26 cellular contexts compared by ENCODE assay signal in genomic region chr3:122456074-122456473, GRCh38. TPM values are rescaled to one million over a fixed set of nuclear protein-coding genes. Genes with fewer than 3 reads are reported as not detected.
A peak's percentile ranks its signal among the peaks of the same experiment; 100 is the strongest.
DNase-seq lines count a peak whose midpoint lies in the region; ATAC-seq, FAIRE-seq and TF ChIP-seq lines count a peak whose summit lies in the region.
"Had no signal": no experiment of that assay in that cellular context is flagged by ENCODE, and none has a peak within 500 bp of the region (broad histone marks: within the 10 kb centered on the region; RNA-seq: fewer than 3 reads in every experiment).

No MANE protein-coding gene starts in this region.

- H3K36me3 ChIP-seq in liver (ENCODE audit: control insufficient read depth in 4 of 4, insufficient read depth in 3 of 4, low read depth in 1 of 4, low read length in 3 of 4), result peaks cover 2 to 24% (median 6%) of the 10 kb centered on the region in 4 donors
- peaks cover 6 to 8% of the 10 kb centered on the region in 2 donors for H3K36me3 ChIP-seq in small intestine (ENCODE audit: control insufficient read depth in 2 of 2, insufficient read depth in 2 of 2, low read length in 2 of 2)

- intact Hi-C loops in activated CD8-positive, alpha-beta T cell treated with anti-CD3 and anti-CD28 coated beads for 36 hours (cut with micrococcal nuclease), result no loop called here

- no peaks in the 10 kb centered on the region for H3K9me3 Mint-ChIP-seq in activated CD8-positive, alpha-beta T cell treated with anti-CD3 and anti-CD28 coated beads for 36 hours
- no peaks in the 10 kb centered on the region for H3K9me3 Mint-ChIP-seq in activated CD8-positive, alpha-beta T cell treated with anti-CD3 and anti-CD28 coated beads, Interleukin-2, amount 10 ng/mL, durations not matched to agents 7 days and 5 days (ENCODE audit: insufficient read depth)
- no peaks in the 10 kb centered on the region for H3K9me3 Mint-ChIP-seq in mesothelial cell of epicardium
- H3K9me3 Mint-ChIP-seq: CD4-positive, CD25-positive, alpha-beta regulatory T cell; IgD-negative memory B cell had no signal

- H3K4me3 Mint-ChIP-seq in activated CD8-positive, alpha-beta T cell treated with anti-CD3 and anti-CD28 coated beads for 36 hours, result no peak overlapping the region
- no peak overlapping the region for H3K4me3 Mint-ChIP-seq in activated CD8-positive, alpha-beta T cell treated with anti-CD3 and anti-CD28 coated beads, Interleukin-2, amount 10 ng/mL, durations not matched to agents 7 days and 5 days
- H3K4me3 Mint-ChIP-seq in mesothelial cell of epicardium, result no peak overlapping the region
- H3K4me3 Mint-ChIP-seq: CD4-positive, CD25-positive, alpha-beta regulatory T cell; IgD-negative memory B cell had no signal

- FAIRE-seq in RCC 7860 (lab: Jason Lieb, UNC) (peak; percentile 29), small intestine (lab: Jason Lieb, UNC) (peak; percentile 53)
- FAIRE-seq: D721Med, H1 had no signal

- peaks cover 10% of the 10 kb centered on the region for H3K36me3 Mint-ChIP-seq in activated CD8-positive, alpha-beta T cell treated with anti-CD3 and anti-CD28 coated beads for 36 hours (ENCODE audit: low read depth)
- peaks cover 29% of the 10 kb centered on the region for H3K36me3 Mint-ChIP-seq in activated CD8-positive, alpha-beta T cell treated with anti-CD3 and anti-CD28 coated beads, Interleukin-2, amount 10 ng/mL, durations not matched to agents 7 days and 5 days (ENCODE audit: low read depth)
- peaks cover 30% of the 10 kb centered on the region for H3K36me3 Mint-ChIP-seq in mesothelial cell of epicardium
- H3K36me3 Mint-ChIP-seq: IgD-negative memory B cell had no signal

- ATAC-seq in activated CD8-positive, alpha-beta T cell treated with anti-CD3 and anti-CD28 coated beads for 36 hours, result no peak
- ATAC-seq in activated CD8-positive, alpha-beta T cell treated with anti-CD3 and anti-CD28 coated beads, Interleukin-2, amount 10 ng/mL, durations not matched to agents 7 days and 5 days, result no peak
- ATAC-seq: Panc1 had no signal

- peak overlapping the region in 1 of 3 donors; percentile 18 for H3K4me3 ChIP-seq in liver (ENCODE audit: low read depth in 1 of 3, low read length in 3 of 3)
- no peak overlapping the region for H3K4me3 ChIP-seq in small intestine (ENCODE audit: low read depth in 1 of 2, low read length in 2 of 2)

- POLR2A ChIA-PET in activated CD8-positive, alpha-beta T cell treated with anti-CD3 and anti-CD28 coated beads for 36 hours (lab: Charles Lee), result no interaction called here
- POLR2A ChIA-PET in activated CD8-positive, alpha-beta T cell treated with anti-CD3 and anti-CD28 coated beads, Interleukin-2, amount 10 ng/mL, durations not matched to agents 7 days and 5 days (lab: Charles Lee), result no interaction called here

- CTCF ChIA-PET in activated CD8-positive, alpha-beta T cell treated with anti-CD3 and anti-CD28 coated beads for 36 hours (lab: Charles Lee), result no interaction called here
- CTCF ChIA-PET in activated CD8-positive, alpha-beta T cell treated with anti-CD3 and anti-CD28 coated beads, Interleukin-2, amount 10 ng/mL, durations not matched to agents 7 days and 5 days (lab: Charles Lee), result interaction anchor here (0.9 to 1.2 kb wide), 2 partner anchors 72 to 223 kb away, joined by 3 to 4 read pairs; partner anchors contain the start of gene FAM162A

- H3K4me1 Mint-ChIP-seq in activated CD8-positive, alpha-beta T cell treated with anti-CD3 and anti-CD28 coated beads for 36 hours (ENCODE audit: low read depth), result no peaks in the 10 kb centered on the region
- no peaks in the 10 kb centered on the region for H3K4me1 Mint-ChIP-seq in activated CD8-positive, alpha-beta T cell treated with anti-CD3 and anti-CD28 coated beads, Interleukin-2, amount 10 ng/mL, durations not matched to agents 7 days and 5 days (ENCODE audit: low read depth)
- no peaks in the 10 kb centered on the region for H3K4me1 Mint-ChIP-seq in mesothelial cell of epicardium

- H3K27me3 ChIP-seq in liver (ENCODE audit: control insufficient read depth in 4 of 4, insufficient read depth in 4 of 4, low read length in 3 of 4), result no peaks in the 10 kb centered on the region
- no peaks in the 10 kb centered on the region for H3K27me3 ChIP-seq in small intestine (ENCODE audit: control insufficient read depth in 2 of 2, insufficient read depth in 2 of 2, low read length in 2 of 2)

- peak; percentile 23 to 29 for TF ChIP-seq RAD21 in liver (IDR thresholded peaks at IDR 0.05)

- TF ChIP-seq CTCF in activated CD8-positive, alpha-beta T cell treated with anti-CD3 and anti-CD28 coated beads for 36 hours (IDR thresholded peaks at IDR 0.05), result no peak
- TF ChIP-seq CTCF in liver (IDR thresholded peaks at IDR 0.05; ENCODE audit: low read depth, low read length, missing input control) (no peak), mesothelial cell of epicardium (IDR thresholded peaks at IDR 0.05; ENCODE audit: unreplicated experiment) (no peak)

- H3K27ac Mint-ChIP-seq in activated CD8-positive, alpha-beta T cell treated with anti-CD3 and anti-CD28 coated beads for 36 hours, result peak overlapping the region; percentile 38
- H3K27ac Mint-ChIP-seq in activated CD8-positive, alpha-beta T cell treated with anti-CD3 and anti-CD28 coated beads, Interleukin-2, amount 10 ng/mL, durations not matched to agents 7 days and 5 days, result no peak overlapping the region
- no peak overlapping the region for H3K27ac Mint-ChIP-seq in mesothelial cell of epicardium
- H3K27ac Mint-ChIP-seq: CD4-positive, CD25-positive, alpha-beta regulatory T cell had no signal

- no peaks in the 10 kb centered on the region for H3K9me3 ChIP-seq in liver (ENCODE audit: control insufficient read depth in 4 of 4, low read length in 3 of 4)
- H3K9me3 ChIP-seq in small intestine (ENCODE audit: control insufficient read depth, low read depth), result no peaks in the 10 kb centered on the region

- peak overlapping the region in 1 of 2 donors; percentile 54 for H3K9ac ChIP-seq in liver (ENCODE audit: low read depth in 1 of 2, low read length in 2 of 2)
- H3K9ac ChIP-seq: KMS-11 had no signal

- DNase-seq in activated CD8-positive, alpha-beta T cell treated with anti-CD3 and anti-CD28 coated beads for 36 hours, result no peak
- no peak for DNase-seq in activated CD8-positive, alpha-beta T cell treated with anti-CD3 and anti-CD28 coated beads, Interleukin-2, amount 10 ng/mL, durations not matched to agents 7 days and 5 days
- DNase-seq in RCC 7860 (ENCODE audit: low spot score) (no peak), small intestine (no peak), mesothelial cell of epicardium (ENCODE audit: low spot score in 2 of 2, unreplicated experiment in 2 of 2) (no peak), NCI-H2029 treated with DMSO at 0.1 percent for 48 hours (lab: John Stamatoyannopoulos, UW) (no peak), hippocampal formation (lab: John Stamatoyannopoulos, UW) (no peak)
- DNase-seq: ACHN; CD4-positive, CD25-positive, alpha-beta regulatory T cell; HCEC 1CT; NCI-H1048; NCI-H1417; NCI-H1694; NCI-H2081 treated with DMSO at 0.1 percent for 48 hours; NCI-H2171; NCI-H226; NCI-H510A; NCI-H69; SHP77 treated with DMSO at 0.1 percent for 48 hours had no signal

- peaks cover 9 to 49% (median 37%) of the 10 kb centered on the region in 4 donors for H3K4me1 ChIP-seq in liver (ENCODE audit: control insufficient read depth in 4 of 4, insufficient read depth in 4 of 4, low read length in 3 of 4)
- H3K4me1 ChIP-seq in small intestine (ENCODE audit: control insufficient read depth in 2 of 2, insufficient read depth in 1 of 2, low read depth in 1 of 2, low read length in 1 of 2), result no peaks in the 10 kb centered on the region

- H3K27ac ChIP-seq in liver (ENCODE audit: low read depth in 1 of 2, low read length in 2 of 2) (peak overlapping the region; percentile 61 to 77), small intestine (ENCODE audit: low read depth in 1 of 2, low read length in 1 of 2) (no peak overlapping the region)
- H3K27ac ChIP-seq: 22Rv1, KMS-11 had no signal

- no peaks in the 10 kb centered on the region for H3K27me3 Mint-ChIP-seq in activated CD8-positive, alpha-beta T cell treated with anti-CD3 and anti-CD28 coated beads for 36 hours
- H3K27me3 Mint-ChIP-seq in activated CD8-positive, alpha-beta T cell treated with anti-CD3 and anti-CD28 coated beads, Interleukin-2, amount 10 ng/mL, durations not matched to agents 7 days and 5 days (ENCODE audit: low read depth), result no peaks in the 10 kb centered on the region
- H3K27me3 Mint-ChIP-seq in mesothelial cell of epicardium (ENCODE audit: low read depth), result no peaks in the 10 kb centered on the region
- H3K27me3 Mint-ChIP-seq: CD4-positive, CD25-positive, alpha-beta regulatory T cell; IgD-negative memory B cell had no signal

TF ChIP-seq in liver, 16 proteins besides CTCF, POLR2A, EP300 and RAD21 (continues in another document):
- TF ChIP-seq RXRA (IDR thresholded peaks at IDR 0.05) (peak; percentile 40 to 52), ATF3 (IDR thresholded peaks at IDR 0.05) (peak; percentile 39), TAF1 (conservative IDR thresholded peaks at IDR 0.05) (no peak), YY1 (IDR thresholded peaks at IDR 0.05) (peak; percentile 39), NR2F2 (IDR thresholded peaks at IDR 0.05) (no peak), FOXA2 (IDR thresholded peaks at IDR 0.05) (peak; percentile 50), FOXA1 (IDR thresholded peaks at IDR 0.05) (no peak), MAX (IDR thresholded peaks at IDR 0.05) (peak; percentile 47), HNF4G (IDR thresholded peaks at IDR 0.05) (peak; percentile 67)

RNA-seq across cellular contexts. Expression of gene WDR5B, which starts 40.2 kb away (rescaled TPM):
- total RNA-seq in activated CD8-positive, alpha-beta T cell treated with anti-CD3 and anti-CD28 coated beads for 36 hours, result 1 to 10 TPM; 3.2 to 3.4 TPM
- total RNA-seq in activated CD8-positive, alpha-beta T cell treated with anti-CD3 and anti-CD28 coated beads, Interleukin-2, amount 10 ng/mL, durations not matched to agents 7 days and 5 days, result 1 to 10 TPM; 4.5 to 5.1 TPM
- total RNA-seq in liver, result 1 to 10 TPM; 2.3 to 3.7 TPM
- 1 to 10 TPM; 1.8 TPM for polyA plus RNA-seq in liver
- polyA plus RNA-seq in small intestine, result 1 to 10 TPM; 1.6 to 2.9 (median 2.5) TPM
- 5.7 to 6.2 TPM (median 6.1 TPM) in 3 replicates for total RNA-seq in mesothelial cell of epicardium

RNA-seq across cellular contexts. Expression of gene KPNA1, which starts 58.7 kb away (rescaled TPM):
- 10 to 100 TPM; 46.6 to 47.4 TPM for total RNA-seq in activated CD8-positive, alpha-beta T cell treated with anti-CD3 and anti-CD28 coated beads for 36 hours
- total RNA-seq in activated CD8-positive, alpha-beta T cell treated with anti-CD3 and anti-CD28 coated beads, Interleukin-2, amount 10 ng/mL, durations not matched to agents 7 days and 5 days, result 10 to 100 TPM; 58.8 to 60.2 TPM
- total RNA-seq in liver (10 to 100 TPM; 23.7 to 42.0 TPM), mesothelial cell of epicardium (63.4 to 66.3 TPM (median 65.6 TPM) in 3 replicates)
- polyA plus RNA-seq in liver (10 to 100 TPM; 20.7 to 23.3 TPM), small intestine (10 to 100 TPM; 10.5 to 13.0 (median 10.8) TPM)

Comparison
In these comparisons a context has a peak if more than half of its experiments do, and no peak if none do; other contexts are left out.
1. H3K27ac ChIP-seq: peak in liver (2 of 2); none in small intestine (0 of 2).